Comparison of ENCODE assay signal across 19 cellular contexts in the genomic region with DNA sequence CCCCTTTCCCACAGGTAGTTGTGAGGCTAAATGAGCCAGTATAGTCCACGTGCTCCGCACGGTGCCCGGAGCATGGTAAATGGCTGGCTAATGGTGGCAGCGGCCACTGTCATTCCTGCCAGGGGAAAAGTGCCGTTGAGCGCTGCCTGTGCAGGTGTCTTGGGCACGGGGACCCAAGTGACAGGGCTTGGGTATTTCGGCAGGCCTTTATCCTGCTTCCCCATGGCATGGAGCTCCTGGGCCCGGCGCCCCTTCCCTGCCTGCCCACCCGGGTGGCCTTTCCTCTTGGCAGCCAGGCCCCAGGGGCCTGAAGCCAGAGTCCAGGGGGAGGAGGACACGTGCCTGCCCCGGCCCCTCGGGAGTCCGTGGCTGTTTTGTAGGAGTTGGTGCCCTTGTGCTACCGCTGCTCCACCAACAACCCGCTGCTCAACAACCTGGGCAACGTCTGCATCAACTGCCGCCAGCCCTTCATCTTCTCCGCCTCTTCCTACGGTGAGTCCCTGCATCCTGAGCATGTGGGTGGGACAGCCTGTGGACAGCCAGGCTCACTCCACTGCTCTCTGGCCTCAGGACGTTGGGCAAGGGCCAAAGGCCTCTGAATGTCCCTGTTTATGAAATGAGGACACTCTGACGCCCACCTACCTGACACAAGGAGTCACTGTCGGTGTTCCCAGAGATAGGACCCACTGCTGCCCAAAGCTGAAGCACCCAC. TPM values are rescaled to one million over a fixed set of nuclear protein-coding genes. Genes with fewer than 3 reads are reported as not detected.
"Had no signal": no experiment of that assay in that cellular context is flagged by ENCODE, and none has a peak within 500 bp of the region (broad histone marks: within the 10 kb centered on the region; RNA-seq: fewer than 3 reads in every experiment).

No MANE protein-coding gene starts in this region.

RNA-seq across cellular contexts. Expression of a gene that starts 13.2 kb away (rescaled TPM):
- total RNA-seq: naive thymus-derived CD4-positive, alpha-beta T cell; natural killer cell; osteocyte; pancreas; posterior vena cava; pulmonary artery endothelial cell; right atrium auricular region; sciatic nerve; suprapubic skin; thoracic aorta; thyroid gland; tibial nerve; upper lobe of left lung; urinary bladder; vagina had no signal
- polyA plus RNA-seq: naive thymus-derived CD4-positive, alpha-beta T cell; neural cell; smooth muscle cell; urinary bladder had no signal

RNA-seq across cellular contexts. Expression of a gene that starts 27.7 kb away (rescaled TPM):
- total RNA-seq: naive thymus-derived CD4-positive, alpha-beta T cell; natural killer cell; omental fat pad; osteocyte; pancreas; posterior vena cava; prostate gland; pulmonary artery endothelial cell; right atrium auricular region; sciatic nerve; smooth muscle cell; suprapubic skin; thoracic aorta; thyroid gland; tibial nerve; upper lobe of left lung; urinary bladder; vagina had no signal
- polyA plus RNA-seq: naive thymus-derived CD4-positive, alpha-beta T cell; neural cell; pancreas; smooth muscle cell; urinary bladder had no signal
